ENCODE assay signal across 10 cellular contexts in genomic region chr7:32501522-32501921, GRCh38. TPM values are rescaled to one million over a fixed set of nuclear protein-coding genes. Genes with fewer than 3 reads are reported as not detected.
DNase-seq lines count a peak whose midpoint lies in the region; ATAC-seq and TF ChIP-seq lines count a peak whose summit lies in the region.
"Had no signal": no experiment of that assay in that cellular context is flagged by ENCODE, and none has a peak within 500 bp of the region (broad histone marks: within the 10 kb centered on the region; RNA-seq: fewer than 3 reads in every experiment).

No MANE protein-coding gene starts in this region.

- no peak for DNase-seq in activated T-cell treated with anti-CD3 and anti-CD28 coated beads, Interleukin-2, amount 50 U/mL, for 4 hours
- no peak for DNase-seq in activated T-cell treated with anti-CD3 and anti-CD28 coated beads for 4 hours
- DNase-seq in activated CD8-positive, alpha-beta T cell treated with anti-CD3 and anti-CD28 coated beads for 36 hours = no peak
- DNase-seq in foreskin melanocyte = peak; percentile 43
- DNase-seq in superior temporal gyrus (ENCODE audit: extremely low spot score) = peak; percentile 30
- DNase-seq in NCI-H1105 (lab: John Stamatoyannopoulos, UW) = no peak
- no peak for DNase-seq in NCI-H82 treated with DMSO at 0.1 percent for 48 hours (lab: John Stamatoyannopoulos, UW; ENCODE audit: unreplicated experiment)
- DNase-seq: BE2C, NCI-H69 had no signal

- peaks cover 15% of the 10 kb centered on the region for H3K36me3 Mint-ChIP-seq in activated T-cell treated with anti-CD3 and anti-CD28 coated beads, Interleukin-2, amount 50 U/mL, for 4 hours (ENCODE audit: insufficient read depth)
- peaks cover 47% of the 10 kb centered on the region for H3K36me3 Mint-ChIP-seq in activated CD8-positive, alpha-beta T cell treated with anti-CD3 and anti-CD28 coated beads for 36 hours (ENCODE audit: low read depth)

- no peaks in the 10 kb centered on the region for H3K27me3 Mint-ChIP-seq in activated T-cell treated with anti-CD3 and anti-CD28 coated beads, Interleukin-2, amount 50 U/mL, for 4 hours (ENCODE audit: low read depth)
- no peaks in the 10 kb centered on the region for H3K27me3 Mint-ChIP-seq in activated CD8-positive, alpha-beta T cell treated with anti-CD3 and anti-CD28 coated beads for 36 hours

- POLR2A ChIA-PET in activated CD8-positive, alpha-beta T cell treated with anti-CD3 and anti-CD28 coated beads for 36 hours (lab: Charles Lee) = interaction anchor here (1.3 to 1.8 kb wide), 2 partner anchors 11 to 15 kb away, joined by 3 to 7 read pairs; no protein-coding TSS in a partner anchor

- intact Hi-C loops in activated CD8-positive, alpha-beta T cell treated with anti-CD3 and anti-CD28 coated beads for 36 hours (cut with micrococcal nuclease) = no loop called here

- H3K4me3 Mint-ChIP-seq in activated T-cell treated with anti-CD3 and anti-CD28 coated beads, Interleukin-2, amount 50 U/mL, for 4 hours = peak overlapping the region; percentile 22
- peak overlapping the region; percentile 51 for H3K4me3 Mint-ChIP-seq in activated CD8-positive, alpha-beta T cell treated with anti-CD3 and anti-CD28 coated beads for 36 hours

- no peak for TF ChIP-seq CTCF in activated CD8-positive, alpha-beta T cell treated with anti-CD3 and anti-CD28 coated beads for 36 hours (IDR thresholded peaks at IDR 0.05)

- no peaks in the 10 kb centered on the region for H3K9me3 Mint-ChIP-seq in activated T-cell treated with anti-CD3 and anti-CD28 coated beads, Interleukin-2, amount 50 U/mL, for 4 hours
- peaks cover 6% of the 10 kb centered on the region for H3K9me3 Mint-ChIP-seq in activated CD8-positive, alpha-beta T cell treated with anti-CD3 and anti-CD28 coated beads for 36 hours

- CTCF ChIA-PET in activated CD8-positive, alpha-beta T cell treated with anti-CD3 and anti-CD28 coated beads for 36 hours (lab: Charles Lee) = no interaction called here

- H3K27ac Mint-ChIP-seq in activated CD8-positive, alpha-beta T cell treated with anti-CD3 and anti-CD28 coated beads for 36 hours = peak overlapping the region; percentile 95

- H3K4me1 Mint-ChIP-seq in activated T-cell treated with anti-CD3 and anti-CD28 coated beads, Interleukin-2, amount 50 U/mL, for 4 hours (ENCODE audit: low read depth) = peaks cover 61% of the 10 kb centered on the region
- peaks cover 66% of the 10 kb centered on the region for H3K4me1 Mint-ChIP-seq in activated CD8-positive, alpha-beta T cell treated with anti-CD3 and anti-CD28 coated beads for 36 hours (ENCODE audit: low read depth)

- ATAC-seq in activated T-cell treated with anti-CD3 and anti-CD28 coated beads, Interleukin-2, amount 50 U/mL, for 4 hours = no peak
- no peak for ATAC-seq in activated CD8-positive, alpha-beta T cell treated with anti-CD3 and anti-CD28 coated beads for 36 hours
- ATAC-seq in GM19035 (IDR thresholded peaks at IDR 0.05; ENCODE audit: unreplicated experiment) = no peak

RNA-seq across cellular contexts. Expression of gene AVL9, which starts 6.2 kb away (rescaled TPM):
- 10 to 100 TPM; 51.0 to 59.3 (median 52.7) TPM for total RNA-seq in activated T-cell treated with anti-CD3 and anti-CD28 coated beads, Interleukin-2, amount 50 U/mL, for 4 hours
- 10 to 100 TPM; 54.0 to 63.5 TPM for total RNA-seq in activated CD8-positive, alpha-beta T cell treated with anti-CD3 and anti-CD28 coated beads for 36 hours

RNA-seq across cellular contexts. Expression of gene LSM5, which starts 11.3 kb away (rescaled TPM):
- total RNA-seq in activated T-cell treated with anti-CD3 and anti-CD28 coated beads, Interleukin-2, amount 50 U/mL, for 4 hours = 100 to 1,000 TPM; 118 to 123 (median 120) TPM
- total RNA-seq in activated CD8-positive, alpha-beta T cell treated with anti-CD3 and anti-CD28 coated beads for 36 hours = 100 to 1,000 TPM; 122 to 124 TPM

Comparison
In these comparisons a context has a peak if more than half of its experiments do, and no peak if none do; other contexts are left out.
1. DNase-seq: peak in foreskin melanocyte (single experiment) and superior temporal gyrus (single experiment); none in activated T-cell treated with anti-CD3 and anti-CD28 coated beads, Interleukin-2, amount 50 U/mL, for 4 hours (single experiment), activated T-cell treated with anti-CD3 and anti-CD28 coated beads for 4 hours (single experiment), activated CD8-positive, alpha-beta T cell treated with anti-CD3 and anti-CD28 coated beads for 36 hours (single experiment), NCI-H1105 (single experiment) and NCI-H82 treated with DMSO at 0.1 percent for 48 hours (single experiment).